ENCODE assay signal across 1 cellular context in genomic region chr15:44712108-44713005, GRCh38.
TF ChIP-seq lines count a peak whose summit lies in the region.

No MANE protein-coding gene starts in this region.

TF ChIP-seq in HepG2, 621 proteins besides CTCF, POLR2A, EP300 and RAD21 (continued from another document):
- TF ChIP-seq ZBTB21 (CRISPR knock-in tag; IDR thresholded peaks at IDR 0.05) (no peak), ZNF619 (CRISPR knock-in tag; IDR thresholded peaks at IDR 0.05) (no peak), ZBED4 (CRISPR knock-in tag; IDR thresholded peaks at IDR 0.05; ENCODE audit: borderline replicate concordance) (no peak), TEAD2 (CRISPR knock-in tag; IDR thresholded peaks at IDR 0.05) (no peak), ZNF10 (CRISPR knock-in tag; IDR thresholded peaks at IDR 0.05; ENCODE audit: borderline replicate concordance, low read depth) (no peak), SAP130 (CRISPR knock-in tag; IDR thresholded peaks at IDR 0.05; ENCODE audit: low read depth) (peak; percentile 22), PREB (CRISPR knock-in tag; IDR thresholded peaks at IDR 0.05) (no peak), KDM2A (CRISPR knock-in tag; IDR thresholded peaks at IDR 0.05; ENCODE audit: borderline replicate concordance, low read depth) (peak; percentile 31; the same call in 1 of the 2 replicates), FOXA1 (IDR thresholded peaks at IDR 0.05) (no peak), FOXA1 (CRISPR knock-in tag; IDR thresholded peaks at IDR 0.05) (no peak), HNF4A (CRISPR knock-in tag; IDR thresholded peaks at IDR 0.05) (no peak), ZNF646 (CRISPR knock-in tag; IDR thresholded peaks at IDR 0.05) (no peak), ZNF558 (CRISPR knock-in tag; IDR thresholded peaks at IDR 0.05; ENCODE audit: borderline replicate concordance) (no peak), ZNF468 (CRISPR knock-in tag; IDR thresholded peaks at IDR 0.05) (no peak), ZNF703 (CRISPR knock-in tag; IDR thresholded peaks at IDR 0.05; ENCODE audit: borderline replicate concordance) (no peak), KDM3A (CRISPR knock-in tag; IDR thresholded peaks at IDR 0.05; ENCODE audit: low read depth) (no peak), RBM22 (optimal IDR thresholded peaks at IDR 0.05; ENCODE audit: low read length) (no peak), FOXC1 (CRISPR knock-in tag; IDR thresholded peaks at IDR 0.05; ENCODE audit: borderline replicate concordance) (no peak), ZNF883 (CRISPR knock-in tag; IDR thresholded peaks at IDR 0.05; ENCODE audit: not compliant biosample characterization) (no peak), NFKB2 (CRISPR knock-in tag; IDR thresholded peaks at IDR 0.05; ENCODE audit: borderline replicate concordance) (no peak), ZNF557 (CRISPR knock-in tag; IDR thresholded peaks at IDR 0.05) (no peak), ZNF766 (CRISPR knock-in tag; IDR thresholded peaks at IDR 0.05; ENCODE audit: borderline replicate concordance) (no peak), TEAD3 (CRISPR knock-in tag; optimal IDR thresholded peaks at IDR 0.05; ENCODE audit: borderline replicate concordance) (no peak), JDP2 (CRISPR knock-in tag; IDR thresholded peaks at IDR 0.05; ENCODE audit: borderline replicate concordance) (no peak), SMYD3 (CRISPR knock-in tag; IDR thresholded peaks at IDR 0.05) (0 out of 2 replicates have a peak, but pooled peaks have one; percentile 27), ZFY (CRISPR knock-in tag; IDR thresholded peaks at IDR 0.05) (no peak), MIXL1 (CRISPR knock-in tag; IDR thresholded peaks at IDR 0.05) (no peak), ZNF598 (CRISPR knock-in tag; IDR thresholded peaks at IDR 0.05; ENCODE audit: borderline replicate concordance) (no peak), ZNF143 (CRISPR knock-in tag; IDR thresholded peaks at IDR 0.05) (no peak), PHF21A (CRISPR knock-in tag; IDR thresholded peaks at IDR 0.05) (0 out of 2 replicates have a peak, but pooled peaks have one; percentile 35), ZNF430 (CRISPR knock-in tag; IDR thresholded peaks at IDR 0.05) (no peak), TBX3 (IDR thresholded peaks at IDR 0.05; ENCODE audit: borderline replicate concordance) (no peak), THYN1 (CRISPR knock-in tag; IDR thresholded peaks at IDR 0.05; ENCODE audit: borderline replicate concordance, low read depth) (no peak), ISX (CRISPR knock-in tag; conservative IDR thresholded peaks at IDR 0.05) (no peak), CCDC6 (CRISPR knock-in tag; IDR thresholded peaks at IDR 0.05) (no peak), LCORL (IDR thresholded peaks at IDR 0.05) (no peak), LCORL (CRISPR knock-in tag; IDR thresholded peaks at IDR 0.05) (no peak)
